Comparison of ENCODE assay signal across 8 cellular contexts in the genomic region with DNA sequence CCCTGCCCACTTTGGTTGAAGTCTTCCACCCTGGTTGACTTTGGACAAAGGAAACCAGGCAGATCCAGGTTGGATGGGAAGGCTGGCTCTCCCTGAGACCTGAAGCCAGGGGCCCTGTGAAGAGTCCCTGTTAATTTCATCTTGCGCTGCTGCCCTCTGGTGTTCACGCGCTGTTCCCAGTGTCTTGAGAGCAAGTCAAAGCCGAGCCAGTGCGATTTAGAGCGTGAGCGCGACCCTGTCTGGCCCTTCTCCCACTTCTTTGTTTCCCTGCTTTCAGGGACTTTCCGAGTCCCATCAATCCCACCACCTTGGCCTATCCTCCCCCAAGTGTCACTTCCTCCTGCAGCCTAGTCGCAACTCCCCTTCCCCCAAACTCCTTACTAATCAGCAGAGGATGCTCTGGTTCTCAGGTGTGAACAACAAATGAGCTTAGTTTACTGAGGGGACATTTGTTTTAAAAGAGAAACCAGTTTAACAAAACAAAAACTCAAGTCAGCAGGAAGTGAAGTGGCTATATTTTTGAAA. TPM values are rescaled to one million over a fixed set of nuclear protein-coding genes. Genes with fewer than 3 reads are reported as not detected.
DNase-seq lines count a peak whose midpoint lies in the region; ATAC-seq and TF ChIP-seq lines count a peak whose summit lies in the region.

No MANE protein-coding gene starts in this region.

- TF ChIP-seq CTCF in AG09309 (IDR thresholded peaks at IDR 0.05; ENCODE audit: control insufficient read depth, insufficient read depth, low read depth, low read length, missing control alignments): peak; percentile 92
- TF ChIP-seq CTCF in KMS-11 (conservative IDR thresholded peaks at IDR 0.05; ENCODE audit: low read depth, low read length): peak; percentile 78
- peak; percentile 90 for TF ChIP-seq CTCF in fibroblast of the aortic adventitia (IDR thresholded peaks at IDR 0.05; ENCODE audit: insufficient read depth, low read length)
- TF ChIP-seq CTCF in omental fat pad (IDR thresholded peaks at IDR 0.05): peak in 2 of 3 donors; percentile 20 to 70
- TF ChIP-seq CTCF in tibial artery (IDR thresholded peaks at IDR 0.05): peak; percentile 70 to 83

- intact Hi-C loops in tibial artery (cut with DNase I; ENCODE audit: low total_unique reads): loop anchor here (5.0 kb wide), 1 partner anchor 252 kb away; a partner anchor contains a TSS

- ATAC-seq in GM19452 (IDR thresholded peaks at IDR 0.05; ENCODE audit: unreplicated experiment): peak; percentile 39
- ATAC-seq in omental fat pad (ENCODE audit: low FRiP score): peak; percentile 71
- no peak for ATAC-seq in GM21576 (IDR thresholded peaks at IDR 0.05; ENCODE audit: unreplicated experiment)

- H3K27me3 ChIP-seq in KMS-11 (ENCODE audit: insufficient read depth, low read depth) (no peaks in the 10 kb centered on the region), tibial artery (no peaks in the 10 kb centered on the region)

- H3K36me3 ChIP-seq in KMS-11 (ENCODE audit: insufficient read depth) (no peaks in the 10 kb centered on the region), tibial artery (no peaks in the 10 kb centered on the region)

- no peak for DNase-seq in AG09309 (ENCODE audit: low read depth)
- DNase-seq in activated T-cell treated with anti-CD3 and anti-CD28 coated beads for 24 hours (ENCODE audit: low read depth): peak; percentile 86
- peak; percentile 86 for DNase-seq in fibroblast of the aortic adventitia (ENCODE audit: low read depth)
- peak; percentile 99 for DNase-seq in omental fat pad (ENCODE audit: low spot score)
- DNase-seq in tibial artery: peak; percentile 87 to 93

- H3K9me3 ChIP-seq in tibial artery: peaks cover 0 to 5% (median 0%) of the 10 kb centered on the region in 3 donors

- H3K4me2 ChIP-seq in KMS-11: peak overlapping the region; percentile 72; the same call in 1 of the 2 replicates

- no peaks in the 10 kb centered on the region for H4K20me1 ChIP-seq in KMS-11 (ENCODE audit: insufficient read depth)

- H3K27ac ChIP-seq in KMS-11 (no peak overlapping the region; the same call in 1 of the 2 replicates), tibial artery (no peak overlapping the region)

- H3K4me3 ChIP-seq in AG09309 (ENCODE audit: control insufficient read depth, low read depth, low read length): peak overlapping the region; percentile 28; the same call in 1 of the 2 replicates
- H3K4me3 ChIP-seq in KMS-11 (IDR thresholded peaks at IDR 0.05; ENCODE audit: insufficient read depth, low read depth, low read length): no peak overlapping the region
- peak overlapping the region; percentile 26 for H3K4me3 ChIP-seq in fibroblast of the aortic adventitia (ENCODE audit: low read depth, low read length)
- H3K4me3 ChIP-seq in tibial artery: no peak overlapping the region

- H3K9ac ChIP-seq in KMS-11: no peak overlapping the region

- H2AFZ ChIP-seq in KMS-11 (ENCODE audit: low read depth): peak overlapping the region; percentile 51

- H3K79me2 ChIP-seq in KMS-11 (ENCODE audit: insufficient read depth, low read depth): no peaks in the 10 kb centered on the region

- peaks cover 57% of the 10 kb centered on the region for H3K4me1 ChIP-seq in KMS-11 (ENCODE audit: low read depth, poor library complexity, severe bottlenecking)
- H3K4me1 ChIP-seq in tibial artery: no peaks in the 10 kb centered on the region

RNA-seq across cellular contexts. Expression of a gene that starts 25.8 kb away (rescaled TPM):
- 0.09 TPM in 1 of 2 replicates, not detected in the other for total RNA-seq in fibroblast of the aortic adventitia (ENCODE audit: low replicate concordance)
- total RNA-seq in omental fat pad: not detected

Comparison
In these comparisons a context has a peak if more than half of its experiments do, and no peak if none do; other contexts are left out.
1. H3K4me3 ChIP-seq: peak in AG09309 (single experiment) and fibroblast of the aortic adventitia (single experiment); none in KMS-11 (single experiment) and tibial artery (0 of 2).
2. Peak in every context shown above with its lines, with median percentiles within 50 percentile points of each other: CTCF ChIP-seq.